ENCODE assay signal across 9 cellular contexts in the genomic region with DNA sequence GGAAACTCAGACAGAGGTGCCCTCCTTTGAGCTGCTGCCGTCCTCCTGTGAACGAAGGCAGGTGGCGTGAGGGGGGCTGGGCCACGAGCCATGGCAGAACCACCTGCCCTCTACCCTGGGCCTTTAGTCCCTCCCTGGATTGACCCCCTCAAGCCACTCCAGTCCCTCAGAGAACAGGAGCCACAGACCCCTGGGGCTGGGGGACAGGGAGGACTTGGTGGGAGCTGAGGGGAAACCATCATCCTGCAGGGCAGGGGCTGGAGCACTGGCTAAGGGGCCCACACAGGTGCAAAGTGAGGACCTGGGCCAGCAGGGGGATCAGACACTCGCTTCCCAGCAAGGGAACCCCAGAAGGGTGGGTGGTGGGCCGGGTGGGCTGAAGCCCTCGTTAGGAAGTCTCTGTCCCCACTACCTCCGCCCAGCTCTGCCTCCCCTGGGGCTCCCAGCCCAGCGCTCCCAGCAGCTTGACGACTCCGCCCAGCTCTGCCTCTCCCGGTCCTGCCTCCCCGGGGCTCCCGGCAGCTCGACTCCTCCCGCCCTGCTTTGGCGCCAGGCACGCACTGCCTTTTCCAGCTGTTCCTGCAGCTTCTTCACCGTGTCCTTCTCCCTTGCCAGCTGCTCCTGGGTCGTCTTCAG.
DNase-seq lines count a peak whose midpoint lies in the region; ATAC-seq and TF ChIP-seq lines count a peak whose summit lies in the region.
"Had no signal": no experiment of that assay in that cellular context is flagged by ENCODE, and none has a peak within 500 bp of the region (broad histone marks: within the 10 kb centered on the region; RNA-seq: fewer than 3 reads in every experiment).

No MANE protein-coding gene starts in this region.

- no peak for ATAC-seq in effector memory CD8-positive, alpha-beta T cell (replicated peaks)
- ATAC-seq in HG03159 (IDR thresholded peaks at IDR 0.05; ENCODE audit: unreplicated experiment): no peak

- peaks cover 20 to 36% of the 10 kb centered on the region in 2 donors for H3K4me1 Mint-ChIP-seq in effector memory CD8-positive, alpha-beta T cell (ENCODE audit: low read depth in 2 of 2)

- H3K27me3 ChIP-seq in mucosa of stomach (ENCODE audit: control insufficient read depth, insufficient read depth, low read length): no peaks in the 10 kb centered on the region

- peak overlapping the region; percentile 62 for H3K9ac ChIP-seq in mucosa of stomach (ENCODE audit: low read length)

- peak overlapping the region in 1 of 2 donors; percentile 10 for H3K4me3 Mint-ChIP-seq in effector memory CD8-positive, alpha-beta T cell

- no peak for TF ChIP-seq CTCF in AG10803 (conservative IDR thresholded peaks at IDR 0.05; ENCODE audit: low read length)

- H3K36me3 Mint-ChIP-seq in effector memory CD8-positive, alpha-beta T cell (ENCODE audit: insufficient read depth): peaks cover 45% of the 10 kb centered on the region

- no peaks in the 10 kb centered on the region for H3K27me3 Mint-ChIP-seq in effector memory CD8-positive, alpha-beta T cell

- H3K27ac Mint-ChIP-seq in effector memory CD8-positive, alpha-beta T cell: peak overlapping the region; percentile 92 to 95

- DNase-seq in AG10803 (ENCODE audit: low read depth) (peak; percentile 70), HuH-7 (ENCODE audit: low spot score) (peak; percentile 27), Ammon's horn (ENCODE audit: low spot score) (no peak)
- DNase-seq in effector memory CD8-positive, alpha-beta T cell: no peak
- no peak for DNase-seq in effector CD4-positive, alpha-beta T cell
- DNase-seq in stimulated activated naive CD4-positive, alpha-beta T cell treated with Interleukin-2 at 50 U/mL for 16 hours (lab: John Stamatoyannopoulos, UW): no peak
- DNase-seq: central memory CD4-positive, alpha-beta T cell had no signal

- H3K9me3 Mint-ChIP-seq in effector memory CD8-positive, alpha-beta T cell: no peaks in the 10 kb centered on the region

- H3K9me3 ChIP-seq in mucosa of stomach (ENCODE audit: control insufficient read depth, low read length): no peaks in the 10 kb centered on the region

- peaks cover 23% of the 10 kb centered on the region for H3K36me3 ChIP-seq in mucosa of stomach (ENCODE audit: control insufficient read depth, insufficient read depth, low read length)

- peaks cover 83% of the 10 kb centered on the region for H3K4me1 ChIP-seq in mucosa of stomach (ENCODE audit: control insufficient read depth, insufficient read depth, low read length)

- H3K4me3 ChIP-seq in AG10803 (ENCODE audit: low read length) (no peak overlapping the region), mucosa of stomach (ENCODE audit: low read length) (no peak overlapping the region)

Comparison
In these comparisons a context has a peak if more than half of its experiments do, and no peak if none do; other contexts are left out.
1. DNase-seq: peak in AG10803 (single experiment) and HuH-7 (single experiment); none in effector memory CD8-positive, alpha-beta T cell (0 of 3), effector CD4-positive, alpha-beta T cell (single experiment), stimulated activated naive CD4-positive, alpha-beta T cell treated with Interleukin-2 at 50 U/mL for 16 hours (single experiment) and Ammon's horn (single experiment).